Comparison of ENCODE assay signal across 1 cellular context in genomic region chr5:114377050-114377844, GRCh38.
TF ChIP-seq lines count a peak whose summit lies in the region.

No MANE protein-coding gene starts in this region.

TF ChIP-seq in GM23338, 12 proteins besides CTCF, POLR2A, EP300 and RAD21 (continued from another document):
- TF ChIP-seq ZNF462 (CRISPR knock-in tag; IDR thresholded peaks at IDR 0.05) = no peak
